Comparison of ENCODE assay signal across 2 cellular contexts in genomic region chr12:100372846-100373245, GRCh38.
TF ChIP-seq lines count a peak whose summit lies in the region.

No MANE protein-coding gene starts in this region.

TF ChIP-seq in GM23338, 12 proteins besides CTCF, POLR2A, EP300 and RAD21:
- peak; percentile 66; the same call in 1 of the 2 replicates for TF ChIP-seq NANOG (IDR thresholded peaks at IDR 0.05; ENCODE audit: borderline replicate concordance)
- no peak for TF ChIP-seq ZNF331 (CRISPR knock-in tag; IDR thresholded peaks at IDR 0.05; ENCODE audit: low read depth)

TF ChIP-seq in H1, 55 proteins besides CTCF, POLR2A, EP300 and RAD21:
- TF ChIP-seq BRCA1 (IDR thresholded peaks at IDR 0.05; ENCODE audit: low read depth, low read length), result no peak
- no peak for TF ChIP-seq NRF1 (IDR thresholded peaks at IDR 0.05; ENCODE audit: low read depth, low read length)
- TF ChIP-seq RNF2 (IDR thresholded peaks at IDR 0.05; ENCODE audit: borderline replicate concordance, low read depth, low read length, missing control alignments, poor library complexity, severe bottlenecking), result no peak
- TF ChIP-seq SP1 (IDR thresholded peaks at IDR 0.05; ENCODE audit: low read depth, low read length), result 0 out of 2 replicates have a peak, but pooled peaks have one; percentile 11
- peak; percentile 77 for TF ChIP-seq CHD7 (IDR thresholded peaks at IDR 0.05; ENCODE audit: insufficient replicate concordance, low read length)
- no peak for TF ChIP-seq USF2 (IDR thresholded peaks at IDR 0.05; ENCODE audit: low read length)
- TF ChIP-seq NANOG (IDR thresholded peaks at IDR 0.05; ENCODE audit: insufficient read depth, low read depth, low read length, poor library complexity, severe bottlenecking), result peak; percentile 84
